ENCODE assay signal across 1 cellular context in genomic region chr5:159043551-159043950, GRCh38.
TF ChIP-seq lines count a peak whose summit lies in the region.

No MANE protein-coding gene starts in this region.

TF ChIP-seq in neural cell, 6 proteins besides CTCF, POLR2A, EP300 and RAD21 (continued from another document):
- TF ChIP-seq REST (IDR thresholded peaks at IDR 0.05; ENCODE audit: borderline replicate concordance) (no peak), EZH2 (IDR thresholded peaks at IDR 0.05; ENCODE audit: borderline replicate concordance, insufficient read depth, low read length, poor library complexity, severe bottlenecking) (no peak), POLR2AphosphoS5 (IDR thresholded peaks at IDR 0.05) (no peak), SMC3 (conservative IDR thresholded peaks at IDR 0.05; ENCODE audit: poor library complexity) (no peak)
